ENCODE assay signal across 23 cellular contexts in genomic region chr6:4314201-4314707, GRCh38.
DNase-seq lines count a peak whose midpoint lies in the region; ATAC-seq and TF ChIP-seq lines count a peak whose summit lies in the region.
"Had no signal": no experiment of that assay in that cellular context is flagged by ENCODE, and none has a peak within 500 bp of the region (broad histone marks: within the 10 kb centered on the region; RNA-seq: fewer than 3 reads in every experiment).

No MANE protein-coding gene starts in this region.

- H3K36me3 ChIP-seq in SK-N-SH (replicated peaks in 1 of 2; ENCODE audit: control insufficient read depth in 1 of 2, insufficient read depth in 2 of 2, low read length in 1 of 2) = no peaks in the 10 kb centered on the region
- H3K36me3 ChIP-seq in brain microvascular endothelial cell (replicated peaks) = no peaks in the 10 kb centered on the region
- H3K36me3 ChIP-seq in transverse colon = no peaks in the 10 kb centered on the region
- H3K36me3 ChIP-seq: Peyer's patch, SJCRH30 had no signal

- in situ Hi-C loops in brain microvascular endothelial cell (cut with HindIII; ENCODE audit: low pct_ligation_motif_present, low sequenced_read_pairs) (no loop called here), transverse colon (cut with MboI; ENCODE audit: low pct_ligation_motif_present in 1 of 4, low pct_unique_long_range_greater_than_20kb in 1 of 4, low sequenced_read_pairs in 3 of 4) (loop anchor here in 1 of 4 donors (25.0 kb wide), 2 partner anchors 473 to 623 kb away; partner anchors contain the start of gene CDYL)

- TF ChIP-seq POLR2A in transverse colon (IDR thresholded peaks at IDR 0.05) = no peak

- no peak overlapping the region for H3K4me3 ChIP-seq in SK-N-SH (ENCODE audit: low read depth in 2 of 2, low read length in 1 of 2)
- H3K4me3 ChIP-seq in brain microvascular endothelial cell (ENCODE audit: low read depth, low read length) = no peak overlapping the region
- no peak overlapping the region for H3K4me3 ChIP-seq in transverse colon
- H3K4me3 ChIP-seq: Peyer's patch, SJCRH30 had no signal

- H3K9ac ChIP-seq in SK-N-SH = no peak overlapping the region

- H3K27ac ChIP-seq in SK-N-SH (ENCODE audit: low read depth in 2 of 2, low read length in 1 of 2) (peak overlapping the region in 1 of 2 experiments; percentile 76; a peak in 1 of 4 replicates), brain microvascular endothelial cell (peak overlapping the region; percentile 89), transverse colon (peak overlapping the region in 3 of 4 donors; percentile 45 to 63 (median 60))
- H3K27ac ChIP-seq: 22Rv1, HL-60, Peyer's patch had no signal

- H3K9me3 ChIP-seq in SK-N-SH (peaks cover 7% of the 10 kb centered on the region; the same call in 1 of the 2 replicates), transverse colon (peaks cover 7 to 12% of the 10 kb centered on the region in 2 donors)

- POLR2A ChIA-PET in SK-N-SH (lab: Yijun Ruan, JAX) = no interaction called here

- TF ChIP-seq RAD21 in SK-N-SH (IDR thresholded peaks at IDR 0.05; ENCODE audit: low read length) = no peak

- ATAC-seq in SK-N-SH treated with all-trans-retinoic acid at 6 μM for 48 hours (no peak), left colon (peak; percentile 52), GM21360 (IDR thresholded peaks at IDR 0.05; ENCODE audit: unreplicated experiment) (no peak)
- ATAC-seq: CD8-positive, alpha-beta T cell; HepG2 had no signal

- DNase-seq in SK-N-SH (no peak), brain microvascular endothelial cell (no peak), left colon (no peak), transverse colon (no peak), LoVo (ENCODE audit: low spot score) (no peak), OCI-M1 (lab: John Stamatoyannopoulos, UW) (no peak)
- DNase-seq: AML-193; C1 segment of cervical spinal cord; Calu3; CD8-positive, alpha-beta T cell; KBM-7; NCI-H1092 treated with DMSO at 0.1 percent for 48 hours; NCI-H1436 treated with DMSO at 0.1 percent for 48 hours; NCI-H226; NCI-H510A treated with DMSO at 0.1 percent for 48 hours; NCI-H748 treated with DMSO at 0.1 percent for 48 hours; Peyer's patch; SJCRH30 had no signal

- H3K79me2 ChIP-seq in SK-N-SH (ENCODE audit: insufficient read depth) = no peaks in the 10 kb centered on the region

- WGBS in SK-N-SH (ENCODE audit: low lambda C conversion rate) = 54% methylated on average over 2 of the region's 2 CpGs
- WGBS in transverse colon (ENCODE audit: low coverage in 1 of 2), 2 donors = 47 to 50% methylated on average over 2 of the region's 2 CpGs

- H3K9me2 ChIP-seq in SK-N-SH = no peaks in the 10 kb centered on the region

- no peak overlapping the region for H3K4me2 ChIP-seq in SK-N-SH

- no peak for TF ChIP-seq CTCF in SK-N-SH (IDR thresholded peaks at IDR 0.05)
- no peak for TF ChIP-seq CTCF in brain microvascular endothelial cell (IDR thresholded peaks at IDR 0.05; ENCODE audit: low read depth, low read length, missing control alignments)
- no peak for TF ChIP-seq CTCF in transverse colon (IDR thresholded peaks at IDR 0.05)

- intact Hi-C loops in left colon (cut with DNase I, micrococcal nuclease) = no loop called here
- intact Hi-C loops in transverse colon (cut with DNase I; ENCODE audit: low total_unique reads) = no loop called here

- no peaks in the 10 kb centered on the region for H4K20me1 ChIP-seq in SK-N-SH (ENCODE audit: insufficient read depth)

- CTCF ChIA-PET in SK-N-SH (lab: Yijun Ruan, JAX) = no interaction called here

- TF ChIP-seq EP300 in SK-N-SH (IDR thresholded peaks at IDR 0.05; ENCODE audit: borderline replicate concordance in 1 of 2, low read depth in 1 of 2, low read length in 1 of 2) = no peak
- TF ChIP-seq EP300 in transverse colon (IDR thresholded peaks at IDR 0.05; ENCODE audit: low read depth) = no peak

- H3K4me1 ChIP-seq in SK-N-SH (ENCODE audit: control insufficient read depth in 1 of 2, insufficient read depth in 2 of 2, low read depth in 1 of 2, low read length in 1 of 2) (peaks cover 4 to 15% of the 10 kb centered on the region in 2 experiments; a peak in 2 of 4 replicates), transverse colon (peaks cover 5 to 32% (median 23%) of the 10 kb centered on the region in 4 donors)

- H2AFZ ChIP-seq in SK-N-SH (ENCODE audit: low read depth) = no peak overlapping the region

- peaks cover 3% of the 10 kb centered on the region for H3F3A ChIP-seq in SK-N-SH (replicated peaks; ENCODE audit: insufficient read depth)

- H3K27me3 ChIP-seq in SK-N-SH (ENCODE audit: insufficient read depth) (no peaks in the 10 kb centered on the region), brain microvascular endothelial cell (replicated peaks) (no peaks in the 10 kb centered on the region), transverse colon (no peaks in the 10 kb centered on the region)
- H3K27me3 ChIP-seq: Peyer's patch, SJCRH30 had no signal

TF ChIP-seq in SK-N-SH treated with all-trans-retinoic acid at 6 μM for 48 hours, 23 proteins besides CTCF, POLR2A, EP300 and RAD21:
- no peak for TF ChIP-seq ZNF565 (CRISPR knock-in tag; conservative IDR thresholded peaks at IDR 0.05; ENCODE audit: low read depth)
- peak; percentile 68 for TF ChIP-seq ZFP30 (CRISPR knock-in tag; IDR thresholded peaks at IDR 0.05)

TF ChIP-seq in SK-N-SH, 30 proteins besides CTCF, POLR2A, EP300 and RAD21:
- TF ChIP-seq REST (IDR thresholded peaks at IDR 0.05; ENCODE audit: low read depth, low read length) (no peak), RCOR1 (IDR thresholded peaks at IDR 0.05; ENCODE audit: low read length) (no peak)
